In the genomic region with DNA sequence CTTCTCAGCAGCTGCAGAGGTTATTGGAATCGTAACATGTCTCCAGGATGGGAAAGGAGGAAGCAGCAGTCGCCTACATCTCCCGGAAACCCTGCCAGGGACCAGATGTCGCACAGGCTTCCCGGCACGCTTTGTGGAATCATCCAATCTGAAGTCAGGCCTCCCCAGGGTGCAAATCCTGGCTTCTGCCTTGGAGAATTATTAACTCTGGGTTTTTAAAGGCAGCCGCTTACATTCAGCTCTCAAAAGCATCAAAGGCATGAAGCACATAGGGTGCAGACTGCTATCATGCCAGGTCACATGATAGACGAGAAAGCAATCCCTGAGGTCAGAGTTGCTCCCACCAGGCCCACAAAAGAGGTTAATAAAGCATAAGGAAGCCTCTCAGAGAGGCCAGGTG, we compare ENCODE assay signal across 4 cellular contexts. TPM values are rescaled to one million over a fixed set of nuclear protein-coding genes. Genes with fewer than 3 reads are reported as not detected.
"Had no signal": no experiment of that assay in that cellular context is flagged by ENCODE, and none has a peak within 500 bp of the region (broad histone marks: within the 10 kb centered on the region; RNA-seq: fewer than 3 reads in every experiment).

No MANE protein-coding gene starts in this region.

RNA-seq across cellular contexts. Expression of a gene that starts 17.1 kb away (rescaled TPM):
- total RNA-seq: activated naive CD8-positive, alpha-beta T cell treated with anti-CD3 and anti-CD28 coated beads, Interleukin-2, amount 10 ng/mL, durations not matched to agents 7 days and 5 days; endothelial cell of umbilical vein; myocyte had no signal
- polyA plus RNA-seq: endothelial cell of umbilical vein, SK-N-SH had no signal
